In genomic region chr18:57353940-57354461, GRCh38 we compare ENCODE assay signal across 8 cellular contexts. TPM values are rescaled to one million over a fixed set of nuclear protein-coding genes. Genes with fewer than 3 reads are reported as not detected.
DNase-seq lines count a peak whose midpoint lies in the region; ATAC-seq, FAIRE-seq and TF ChIP-seq lines count a peak whose summit lies in the region.

No MANE protein-coding gene starts in this region.

- H3K9ac ChIP-seq in HUES48 (ENCODE audit: low read depth, low read length), result peak overlapping the region; percentile 66

- DNase-seq in Caki2 (ENCODE audit: low read depth), result peak; percentile 4
- DNase-seq in kidney epithelial cell (ENCODE audit: low read depth), result peak; percentile 1
- DNase-seq in urothelium cell line (ENCODE audit: low spot score), result peak; percentile 70
- no peak for DNase-seq in HFFc6

- no peak for FAIRE-seq in urothelium cell line (lab: Jason Lieb, UNC)

- H3K36me3 Mint-ChIP-seq in brain, result no peaks in the 10 kb centered on the region
- H3K36me3 Mint-ChIP-seq in HFFc6 (ENCODE audit: low read depth), result no peaks in the 10 kb centered on the region

- peaks cover 87% of the 10 kb centered on the region for H3K27me3 Mint-ChIP-seq in brain
- peaks cover 8% of the 10 kb centered on the region; the same call in 1 of the 2 replicates for H3K27me3 Mint-ChIP-seq in HFFc6 (ENCODE audit: insufficient read depth)

- peaks cover 7% of the 10 kb centered on the region for H3K4me1 ChIP-seq in HUES48 (ENCODE audit: control insufficient read depth, insufficient read depth, low read length)

- ATAC-seq in GM18870 (IDR thresholded peaks at IDR 0.05; ENCODE audit: unreplicated experiment), result no peak
- no peak for ATAC-seq in HG03039 (IDR thresholded peaks at IDR 0.05; ENCODE audit: unreplicated experiment)

- TF ChIP-seq CTCF in brain (conservative IDR thresholded peaks at IDR 0.05) (no peak), kidney epithelial cell (IDR thresholded peaks at IDR 0.05; ENCODE audit: insufficient read depth, low read length, poor library complexity, severe bottlenecking) (no peak), HFFc6 (IDR thresholded peaks at IDR 0.05) (no peak)

- H3K4me1 Mint-ChIP-seq in brain (peaks cover 31% of the 10 kb centered on the region), HFFc6 (ENCODE audit: low read depth) (no peaks in the 10 kb centered on the region)

- H3K27me3 ChIP-seq in HUES48 (ENCODE audit: control insufficient read depth, insufficient read depth, low read length), result peaks cover 39% of the 10 kb centered on the region
- peaks cover 32% of the 10 kb centered on the region for H3K27me3 ChIP-seq in kidney epithelial cell (ENCODE audit: control insufficient read depth, insufficient read depth, low read length)

- H3K9me3 Mint-ChIP-seq in brain, result peaks cover 0 to 7% (median 0%) of the 10 kb centered on the region in 5 experiments
- no peaks in the 10 kb centered on the region for H3K9me3 Mint-ChIP-seq in HFFc6

- peak overlapping the region; percentile 62 for H3K27ac ChIP-seq in HUES48 (ENCODE audit: low read depth, low read length)

- H3K36me3 ChIP-seq in HUES48 (ENCODE audit: control insufficient read depth, insufficient read depth, low read length) (no peaks in the 10 kb centered on the region), kidney epithelial cell (ENCODE audit: control insufficient read depth, insufficient read depth, low read length) (no peaks in the 10 kb centered on the region)

- peak overlapping the region; percentile 80 for H3K4me3 ChIP-seq in HUES48 (ENCODE audit: low read depth, low read length)
- H3K4me3 ChIP-seq in kidney epithelial cell (ENCODE audit: low read depth, low read length), result no peak overlapping the region

- in situ Hi-C loops in Caki2 (cut with HindIII; ENCODE audit: low pct_unique_long_range_greater_than_20kb, low sequenced_read_pairs), result no loop called here

- peak overlapping the region; percentile 58 to 95 (median 93) for H3K4me3 Mint-ChIP-seq in brain
- no peak overlapping the region for H3K4me3 Mint-ChIP-seq in HFFc6

- H3K27ac Mint-ChIP-seq in brain (peak overlapping the region in 4 of 5 experiments; percentile 70 to 90 (median 80)), HFFc6 (no peak overlapping the region)

- H3K9me3 ChIP-seq in HUES48 (ENCODE audit: control insufficient read depth, insufficient read depth, low read length), result no peaks in the 10 kb centered on the region

RNA-seq across cellular contexts. Expression of gene ST8SIA3, which starts 1.6 kb away (rescaled TPM):
- total RNA-seq in Caki2 (2014; rRNA removed; shearing (Covaris generic); ENCODE audit: low replicate concordance), result not detected in 2 replicates
- 38.4 TPM for polyA plus RNA-seq in brain (ENCODE audit: insufficient read depth, low read depth, low replicate concordance)
- not detected in 2 replicates for total RNA-seq in kidney epithelial cell
- total RNA-seq in HFFc6 (2021; fragmentation: NEBNext Ultra II Directional; extraction: Animal tissue kit (Norgen Biotek cat#: 25700)), result not detected
